ENCODE assay signal across 23 cellular contexts in the genomic region with DNA sequence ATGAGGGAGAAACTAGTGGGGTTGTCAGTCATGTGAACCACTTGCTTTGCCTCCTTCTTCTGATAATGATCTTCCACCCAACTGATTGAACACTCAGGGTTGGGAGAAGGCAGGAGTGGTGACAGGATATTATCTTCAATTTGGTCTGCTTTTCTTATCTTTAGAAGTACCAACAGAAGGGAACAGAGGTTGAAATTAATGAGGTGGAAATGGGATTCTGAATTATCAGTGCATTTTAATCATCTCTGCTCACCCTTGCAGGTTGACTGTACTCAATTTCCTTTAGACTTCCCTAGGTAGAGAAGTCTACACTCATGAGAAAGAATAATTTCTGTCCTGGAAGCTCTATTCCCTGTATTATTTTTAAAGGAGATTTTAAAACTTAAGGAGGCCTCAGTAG. TPM values are rescaled to one million over a fixed set of nuclear protein-coding genes. Genes with fewer than 3 reads are reported as not detected.
DNase-seq lines count a peak whose midpoint lies in the region; ATAC-seq and TF ChIP-seq lines count a peak whose summit lies in the region.
"Had no signal": no experiment of that assay in that cellular context is flagged by ENCODE, and none has a peak within 500 bp of the region (broad histone marks: within the 10 kb centered on the region; RNA-seq: fewer than 3 reads in every experiment).

No MANE protein-coding gene starts in this region.

- in situ Hi-C loops in GM23248 (cut with MboI), result no loop called here
- in situ Hi-C loops in mammary epithelial cell (cut with MboI; ENCODE audit: low sequenced_read_pairs in 2 of 2), result no loop called here

- H3K27ac ChIP-seq in GM23248, result peak overlapping the region; percentile 68
- H3K27ac ChIP-seq in PC-9, result no peak overlapping the region
- H3K27ac ChIP-seq in mammary epithelial cell (ENCODE audit: insufficient read depth, low read depth, low read length), result peak overlapping the region; percentile 99
- peak overlapping the region; percentile 82 for H3K27ac ChIP-seq in osteoblast (ENCODE audit: low read depth, low read length)
- H3K27ac ChIP-seq: Peyer's patch, SJSA1 had no signal

- TF ChIP-seq CTCF in PC-9 (conservative IDR thresholded peaks at IDR 0.05) (no peak), mammary epithelial cell (conservative IDR thresholded peaks at IDR 0.05 in 1 of 2, IDR thresholded peaks at IDR 0.05 in 1 of 2; ENCODE audit: extremely low read depth in 1 of 2, insufficient read depth in 1 of 2, low read depth in 1 of 2, low read length in 2 of 2) (no peak), osteoblast (IDR thresholded peaks at IDR 0.05; ENCODE audit: extremely low read depth, low read depth, low read length) (no peak)

- peaks cover 8% of the 10 kb centered on the region for H3K9me3 Mint-ChIP-seq in stimulated activated memory B cell treated with anti-CD40 and anti-IgM and Interleukin-4, amounts not matched to agents 10 μg/mL and 1 μg/mL and 100 μg/mL, for 72 hours

- H4K20me1 ChIP-seq in GM23248 (ENCODE audit: insufficient read depth) (no peaks in the 10 kb centered on the region), PC-9 (ENCODE audit: insufficient read depth) (no peaks in the 10 kb centered on the region), mammary epithelial cell (ENCODE audit: insufficient read depth, low read length) (no peaks in the 10 kb centered on the region), osteoblast (ENCODE audit: insufficient read depth, low read length) (no peaks in the 10 kb centered on the region)

- no peak overlapping the region for H2AFZ ChIP-seq in GM23248
- H2AFZ ChIP-seq in PC-9, result no peak overlapping the region
- H2AFZ ChIP-seq in mammary epithelial cell (ENCODE audit: low read depth, low read length), result no peak overlapping the region
- H2AFZ ChIP-seq in osteoblast (ENCODE audit: low read length), result no peak overlapping the region

- no peaks in the 10 kb centered on the region for H3K36me3 ChIP-seq in GM23248 (ENCODE audit: low read depth)
- no peaks in the 10 kb centered on the region for H3K36me3 ChIP-seq in PC-9 (ENCODE audit: low read depth)
- H3K36me3 ChIP-seq in mammary epithelial cell (ENCODE audit: insufficient read depth, low read length), result no peaks in the 10 kb centered on the region
- H3K36me3 ChIP-seq in osteoblast (ENCODE audit: insufficient read depth, low read length), result no peaks in the 10 kb centered on the region
- H3K36me3 ChIP-seq: Peyer's patch, SJSA1 had no signal

- H3F3A ChIP-seq in GM23248 (ENCODE audit: insufficient read depth) (peaks cover 63% of the 10 kb centered on the region), PC-9 (ENCODE audit: insufficient read depth, low read depth) (peaks cover 37% of the 10 kb centered on the region)

- no peak for ATAC-seq in stimulated activated memory B cell treated with anti-CD40 and anti-IgM and Interleukin-4, amounts not matched to agents 10 μg/mL and 1 μg/mL and 100 μg/mL, for 72 hours
- ATAC-seq: CD8-positive, alpha-beta T cell; K562; Right ventricle myocardium inferior had no signal

- CTCF ChIA-PET in PC-9 (lab: Charles Lee) (no interaction called here), mammary epithelial cell (lab: Charles Lee; ENCODE audit: low non-redundant PET) (interaction anchor here (0.6 kb wide), 1 partner anchor 95 kb away, joined by 3 read pairs; no protein-coding TSS in a partner anchor)

- POLR2A ChIA-PET in PC-9 (lab: Charles Lee; ENCODE audit: unreplicated experiment), result no interaction called here

- H3K4me3 Mint-ChIP-seq in stimulated activated memory B cell treated with anti-CD40 and anti-IgM and Interleukin-4, amounts not matched to agents 10 μg/mL and 1 μg/mL and 100 μg/mL, for 72 hours, result no peak overlapping the region
- H3K4me3 Mint-ChIP-seq: CD8-positive, alpha-beta T cell; T-helper 1 cell treated with Interleukin-12 subunit alpha and Interleukin-12 subunit beta and Interleukin-4 antibody, amounts not matched to agents 30 μg/mL and 1 μg/mL, for 36 hours had no signal

- H3K4me3 ChIP-seq in GM23248, result no peak overlapping the region
- no peak overlapping the region for H3K4me3 ChIP-seq in PC-9
- no peak overlapping the region for H3K4me3 ChIP-seq in mammary epithelial cell (replicated peaks in 1 of 3; ENCODE audit: insufficient read depth in 1 of 3, low read depth in 2 of 3, low read length in 3 of 3)
- no peak overlapping the region for H3K4me3 ChIP-seq in osteoblast (ENCODE audit: insufficient read depth, low read length)
- H3K4me3 ChIP-seq: K562, Peyer's patch, SJSA1 had no signal

- H3K9ac ChIP-seq in GM23248 (no peak overlapping the region), mammary epithelial cell (ENCODE audit: insufficient read depth, low read length) (no peak overlapping the region)

- H3K9me3 ChIP-seq in GM23248 (ENCODE audit: low read depth) (no peaks in the 10 kb centered on the region), PC-9 (ENCODE audit: insufficient read depth, low read depth) (peaks cover 12% of the 10 kb centered on the region), mammary epithelial cell (replicated peaks; ENCODE audit: insufficient read depth, low read length) (peaks cover 6% of the 10 kb centered on the region), osteoblast (ENCODE audit: low read depth, low read length) (peaks cover 2% of the 10 kb centered on the region)

- H3K27me3 ChIP-seq in GM23248 (replicated peaks; ENCODE audit: insufficient read depth), result no peaks in the 10 kb centered on the region
- no peaks in the 10 kb centered on the region for H3K27me3 ChIP-seq in PC-9 (ENCODE audit: insufficient read depth, low read depth)
- H3K27me3 ChIP-seq in mammary epithelial cell (ENCODE audit: insufficient read depth, low read length), result no peaks in the 10 kb centered on the region
- H3K27me3 ChIP-seq in osteoblast (ENCODE audit: insufficient read depth, low read length), result no peaks in the 10 kb centered on the region
- H3K27me3 ChIP-seq: Peyer's patch, SJSA1 had no signal

- peaks cover 5% of the 10 kb centered on the region for H3K36me3 Mint-ChIP-seq in stimulated activated memory B cell treated with anti-CD40 and anti-IgM and Interleukin-4, amounts not matched to agents 10 μg/mL and 1 μg/mL and 100 μg/mL, for 72 hours

- no peaks in the 10 kb centered on the region for H3K4me1 Mint-ChIP-seq in stimulated activated memory B cell treated with anti-CD40 and anti-IgM and Interleukin-4, amounts not matched to agents 10 μg/mL and 1 μg/mL and 100 μg/mL, for 72 hours

- BruUV-seq in PC-9 (replicated peaks; lab: Mats Ljungman, UMichigan) (no TSS peak), mammary epithelial cell (replicated peaks; lab: Mats Ljungman, UMichigan) (no TSS peak)

- H3K27ac Mint-ChIP-seq in stimulated activated memory B cell treated with anti-CD40 and anti-IgM and Interleukin-4, amounts not matched to agents 10 μg/mL and 1 μg/mL and 100 μg/mL, for 72 hours, result no peak overlapping the region
- H3K27ac Mint-ChIP-seq: CD8-positive, alpha-beta T cell; T-helper 1 cell treated with Interleukin-12 subunit alpha and Interleukin-12 subunit beta and Interleukin-4 antibody, amounts not matched to agents 30 μg/mL and 1 μg/mL, for 36 hours had no signal

- intact Hi-C loops in PC-9 (cut with micrococcal nuclease; ENCODE audit: unreplicated experiment) (no loop called here), mammary epithelial cell (cut with micrococcal nuclease) (no loop called here)

- no peak for DNase-seq in GM23248
- DNase-seq in PC-9, result no peak
- DNase-seq in mammary epithelial cell, result no peak
- no peak for DNase-seq in osteoblast (ENCODE audit: insufficient read length, low spot score, missing footprints)
- no peak for DNase-seq in stimulated activated CD8-positive, alpha-beta memory T cell treated with anti-CD3 and anti-CD28 coated beads, Interleukin-4, amount 100 ng/mL, for 48 hours
- no peak for DNase-seq in mesenteric fat pad (ENCODE audit: low spot score)
- DNase-seq: AML-193; C1 segment of cervical spinal cord; CD8-positive, alpha-beta T cell; DMS79; H7; NCI-H1092; NCI-H1436; NCI-H2029; NCI-H226; NCI-H510A treated with DMSO at 0.1 percent for 48 hours; NCI-H748 treated with DMSO at 0.1 percent for 48 hours; Peyer's patch had no signal

- H3K79me2 ChIP-seq in GM23248 (ENCODE audit: insufficient read depth), result no peaks in the 10 kb centered on the region
- no peaks in the 10 kb centered on the region for H3K79me2 ChIP-seq in PC-9 (ENCODE audit: low read depth)
- no peaks in the 10 kb centered on the region for H3K79me2 ChIP-seq in mammary epithelial cell (ENCODE audit: insufficient read depth, low read length)
- H3K79me2 ChIP-seq in osteoblast (ENCODE audit: insufficient read depth, low read length), result no peaks in the 10 kb centered on the region

- no peak overlapping the region for H3K4me2 ChIP-seq in GM23248 (ENCODE audit: unreplicated experiment)
- peak overlapping the region; percentile 11; the same call in 1 of the 2 replicates for H3K4me2 ChIP-seq in PC-9
- no peak overlapping the region for H3K4me2 ChIP-seq in mammary epithelial cell (ENCODE audit: insufficient read depth, low read depth, low read length)
- no peak overlapping the region for H3K4me2 ChIP-seq in osteoblast (ENCODE audit: insufficient read depth, low read length)

- dilution Hi-C loops in mammary epithelial cell (cut with HindIII; ENCODE audit: low sequenced_read_pairs), result no loop called here

- H3K9me2 ChIP-seq in GM23248 (ENCODE audit: insufficient read depth) (no peaks in the 10 kb centered on the region), PC-9 (ENCODE audit: insufficient read depth) (no peaks in the 10 kb centered on the region)

- peaks cover 11% of the 10 kb centered on the region for H3K27me3 Mint-ChIP-seq in stimulated activated memory B cell treated with anti-CD40 and anti-IgM and Interleukin-4, amounts not matched to agents 10 μg/mL and 1 μg/mL and 100 μg/mL, for 72 hours

- H3K4me1 ChIP-seq in GM23248 (ENCODE audit: insufficient read depth), result peaks cover 62% of the 10 kb centered on the region
- H3K4me1 ChIP-seq in PC-9 (replicated peaks; ENCODE audit: insufficient read depth), result peaks cover 62% of the 10 kb centered on the region
- H3K4me1 ChIP-seq in mammary epithelial cell (ENCODE audit: insufficient read depth, low read length), result peaks cover 91% of the 10 kb centered on the region
- H3K4me1 ChIP-seq in osteoblast (ENCODE audit: insufficient read depth, low read length), result peaks cover 51% of the 10 kb centered on the region
- H3K4me1 ChIP-seq: Peyer's patch had no signal

RNA-seq across cellular contexts. Expression of a gene that starts 19.9 kb away (rescaled TPM):
- 49.1 and 49.8 TPM in 2 replicates for total RNA-seq in GM23248 (2014; rRNA removed; shearing (Covaris generic))
- polyA plus RNA-seq in GM23248 (2016; fragmentation: Nextera tagmentation; extraction: Ambion mirVana) (38.7 and 41.4 TPM in 2 replicates), mammary epithelial cell (52.9 TPM)
- total RNA-seq in PC-9 (2021) (59.2 and 78.9 TPM in 2 replicates), mammary epithelial cell (100 to 1,000 TPM; 152 to 157 TPM), osteoblast (122 and 131 TPM in 2 replicates), mesenteric fat pad (47.6 TPM)
- polyA minus RNA-seq in mammary epithelial cell, result 116 TPM
- total RNA-seq: CD8-positive, alpha-beta T cell had no signal

RNA-seq across cellular contexts. Expression of a gene that starts 31.7 kb away (rescaled TPM):
- 15.2 and 25.9 TPM in 2 replicates for total RNA-seq in GM23248 (2014; rRNA removed; shearing (Covaris generic))
- 24.2 and 29.1 TPM in 2 replicates for polyA plus RNA-seq in GM23248 (2016; fragmentation: Nextera tagmentation; extraction: Ambion mirVana)
- total RNA-seq in PC-9 (2021), result 102 and 156 TPM in 2 replicates
- total RNA-seq in mammary epithelial cell, result 10 to 100 TPM in 1 of 2 donors, 1 to 10 TPM in 1; 1.7 to 52.4 TPM
- polyA plus RNA-seq in mammary epithelial cell, result 12.0 TPM
- 10.8 TPM for polyA minus RNA-seq in mammary epithelial cell
- 8.3 and 8.5 TPM in 2 replicates for total RNA-seq in osteoblast
- total RNA-seq in mesenteric fat pad, result 0.51 TPM
